ENCODE assay signal across 11 cellular contexts in genomic region chr5:110790673-110791072, GRCh38. TPM values are rescaled to one million over a fixed set of nuclear protein-coding genes. Genes with fewer than 3 reads are reported as not detected.
A peak's percentile ranks its signal among the peaks of the same experiment; 100 is the strongest.
DNase-seq lines count a peak whose midpoint lies in the region; ATAC-seq and TF ChIP-seq lines count a peak whose summit lies in the region.
"Had no signal": no experiment of that assay in that cellular context is flagged by ENCODE, and none has a peak within 500 bp of the region (broad histone marks: within the 10 kb centered on the region; RNA-seq: fewer than 3 reads in every experiment).

No MANE protein-coding gene starts in this region.

- no peaks in the 10 kb centered on the region for H3K36me3 ChIP-seq in cardiac muscle cell
- H3K36me3 ChIP-seq in upper lobe of right lung, result no peaks in the 10 kb centered on the region
- H3K36me3 ChIP-seq in naive thymus-derived CD4-positive, alpha-beta T cell (ENCODE audit: control insufficient read depth in 2 of 3, insufficient read depth in 3 of 3, low read length in 3 of 3), result no peaks in the 10 kb centered on the region

- TF ChIP-seq CTCF in cardiac muscle cell (IDR thresholded peaks at IDR 0.05; ENCODE audit: low read depth, low read length) (peak; percentile 63), foreskin fibroblast (IDR thresholded peaks at IDR 0.05; ENCODE audit: low read depth, low read length) (peak; percentile 30), upper lobe of right lung (IDR thresholded peaks at IDR 0.05) (peak; percentile 37)

- H3K9me3 ChIP-seq in cardiac muscle cell (ENCODE audit: low read depth) (no peaks in the 10 kb centered on the region), upper lobe of right lung (no peaks in the 10 kb centered on the region)
- no peaks in the 10 kb centered on the region for H3K9me3 ChIP-seq in naive thymus-derived CD4-positive, alpha-beta T cell (ENCODE audit: control insufficient read depth in 2 of 3, low read length in 3 of 3)

- DNase-seq in cardiac muscle cell (ENCODE audit: low read depth in 1 of 2, low spot score in 1 of 2) (peak in 1 of 2 donors; percentile 89), left ventricle myocardium superior (no peak), SK-MEL-5 (ENCODE audit: low read depth, low spot score) (peak; percentile 57), foreskin fibroblast (peak; percentile 31 to 80), upper lobe of right lung (no peak)
- DNase-seq in activated CD4-positive, CD25-positive, alpha-beta regulatory T cell treated with anti-CD3 and anti-CD28 coated beads, Interleukin-2, amount 50 U/mL, for 72 hours, result no peak
- no peak for DNase-seq in naive thymus-derived CD4-positive, alpha-beta T cell
- DNase-seq: caudate nucleus; CD4-positive, alpha-beta T cell; NCI-H187 treated with DMSO at 0.1 percent for 48 hours had no signal

- no peak overlapping the region for H3K4me3 Mint-ChIP-seq in naive thymus-derived CD4-positive, alpha-beta T cell
- H3K4me3 Mint-ChIP-seq: CD4-positive, alpha-beta T cell had no signal

- POLR2A ChIA-PET in naive thymus-derived CD4-positive, alpha-beta T cell (lab: Charles Lee), result no interaction called here

- no peaks in the 10 kb centered on the region for H3K27me3 ChIP-seq in cardiac muscle cell
- no peaks in the 10 kb centered on the region for H3K27me3 ChIP-seq in upper lobe of right lung
- no peaks in the 10 kb centered on the region for H3K27me3 ChIP-seq in naive thymus-derived CD4-positive, alpha-beta T cell (ENCODE audit: control insufficient read depth in 2 of 2, insufficient read depth in 2 of 2, low read length in 2 of 2)

- no peaks in the 10 kb centered on the region for H3K36me3 Mint-ChIP-seq in naive thymus-derived CD4-positive, alpha-beta T cell

- H3K4me3 ChIP-seq in cardiac muscle cell (no peak overlapping the region), foreskin fibroblast (ENCODE audit: low read depth in 1 of 2, low read length in 2 of 2) (no peak overlapping the region), upper lobe of right lung (no peak overlapping the region)
- no peak overlapping the region for H3K4me3 ChIP-seq in naive thymus-derived CD4-positive, alpha-beta T cell (ENCODE audit: low read length)

- H3K27ac Mint-ChIP-seq in naive thymus-derived CD4-positive, alpha-beta T cell, result no peak overlapping the region
- H3K27ac Mint-ChIP-seq: CD4-positive, alpha-beta T cell had no signal

- intact Hi-C loops in left ventricle myocardium superior (cut with micrococcal nuclease), result no loop called here
- intact Hi-C loops in upper lobe of right lung (cut with DNase I), result no loop called here
- intact Hi-C loops in naive thymus-derived CD4-positive, alpha-beta T cell (cut with micrococcal nuclease), result no loop called here

- CTCF ChIA-PET in naive thymus-derived CD4-positive, alpha-beta T cell (lab: Charles Lee), result no interaction called here

- H3K4me1 Mint-ChIP-seq in naive thymus-derived CD4-positive, alpha-beta T cell, result no peaks in the 10 kb centered on the region

- H3K4me1 ChIP-seq in cardiac muscle cell (ENCODE audit: low read depth) (no peaks in the 10 kb centered on the region), upper lobe of right lung (no peaks in the 10 kb centered on the region)
- H3K4me1 ChIP-seq in naive thymus-derived CD4-positive, alpha-beta T cell (ENCODE audit: control insufficient read depth in 2 of 2, insufficient read depth in 2 of 2, low read length in 2 of 2), result no peaks in the 10 kb centered on the region

- ATAC-seq in left ventricle myocardium superior (no peak), upper lobe of right lung (no peak), HG02571 (IDR thresholded peaks at IDR 0.05; ENCODE audit: unreplicated experiment) (no peak)
- ATAC-seq in naive thymus-derived CD4-positive, alpha-beta T cell, result no peak

- peaks cover 0 to 17% (median 5%) of the 10 kb centered on the region in 11 donors for H3K9me3 Mint-ChIP-seq in naive thymus-derived CD4-positive, alpha-beta T cell

- H3K27me3 Mint-ChIP-seq in naive thymus-derived CD4-positive, alpha-beta T cell, result peaks cover 0 to 15% (median 2%) of the 10 kb centered on the region in 5 donors
- H3K27me3 Mint-ChIP-seq: CD4-positive, alpha-beta T cell had no signal

- in situ Hi-C loops in SK-MEL-5 (cut with HindIII; ENCODE audit: low pct_unique_long_range_greater_than_20kb, low sequenced_read_pairs), result no loop called here

- H3K27ac ChIP-seq in cardiac muscle cell (no peak overlapping the region), upper lobe of right lung (no peak overlapping the region)
- H3K27ac ChIP-seq in naive thymus-derived CD4-positive, alpha-beta T cell (ENCODE audit: low read depth, low read length), result no peak overlapping the region

RNA-seq across cellular contexts. Expression of gene SLC25A46, which starts 51.9 kb away (rescaled TPM):
- total RNA-seq in cardiac muscle cell, result 40.4 and 54.1 TPM in 2 replicates
- polyA plus RNA-seq in cardiac muscle cell, result 27.2 and 32.1 TPM in 2 replicates
- total RNA-seq in left ventricle myocardium superior, result 67.1 TPM
- 81.6 and 85.8 TPM in 2 replicates for total RNA-seq in SK-MEL-5 (2014; rRNA removed; shearing (Covaris generic))
- 23.2 and 31.6 TPM in 2 replicates for polyA plus RNA-seq in SK-MEL-5 (2015; cell fraction: cytosol; rRNA removed)
- polyA plus RNA-seq in SK-MEL-5 (2015; cell fraction: nucleus; rRNA removed), result 53.6 and 55.9 TPM in 2 replicates
- 39.0 TPM for total RNA-seq in upper lobe of right lung
- total RNA-seq in naive thymus-derived CD4-positive, alpha-beta T cell, result 10 to 100 TPM; 23.8 to 50.5 (median 35.9) TPM
- 10 to 100 TPM; 30.9 to 31.9 TPM for polyA plus RNA-seq in naive thymus-derived CD4-positive, alpha-beta T cell

Comparison
In these comparisons a context has a peak if more than half of its experiments do, and no peak if none do; other contexts are left out.
1. DNase-seq: peak in SK-MEL-5 (single experiment) and foreskin fibroblast (2 of 2); none in left ventricle myocardium superior (single experiment), upper lobe of right lung (single experiment), activated CD4-positive, CD25-positive, alpha-beta regulatory T cell treated with anti-CD3 and anti-CD28 coated beads, Interleukin-2, amount 50 U/mL, for 72 hours (single experiment) and naive thymus-derived CD4-positive, alpha-beta T cell (0 of 9).
2. Peak in every context shown above with its lines, with median percentiles within 50 percentile points of each other: CTCF ChIP-seq.